In genomic region chr11:77879218-77879617, GRCh38 we compare ENCODE assay signal across 9 cellular contexts. TPM values are rescaled to one million over a fixed set of nuclear protein-coding genes. Genes with fewer than 3 reads are reported as not detected.
DNase-seq lines count a peak whose midpoint lies in the region; ATAC-seq, FAIRE-seq and TF ChIP-seq lines count a peak whose summit lies in the region.
"Had no signal": no experiment of that assay in that cellular context is flagged by ENCODE, and none has a peak within 500 bp of the region (broad histone marks: within the 10 kb centered on the region; RNA-seq: fewer than 3 reads in every experiment).

No MANE protein-coding gene starts in this region.

- CTCF ChIA-PET in IMR-90 (lab: Yijun Ruan, JAX), result no interaction called here

- H3K56ac ChIP-seq in IMR-90 (ENCODE audit: extremely low read depth, insufficient read depth, low read length) (no peak overlapping the region), mesendoderm (ENCODE audit: low read length) (no peak overlapping the region)

- H3K4me3 Mint-ChIP-seq in nephron progenitor cell, result no peak overlapping the region

- H3K36me3 Mint-ChIP-seq in nephron progenitor cell (ENCODE audit: low read depth), result peaks cover 26% of the 10 kb centered on the region

- H3K27ac ChIP-seq in IMR-90 (ENCODE audit: insufficient read depth, low read length) (no peak overlapping the region), mesendoderm (ENCODE audit: low read depth, low read length) (no peak overlapping the region)

- POLR2A ChIA-PET in IMR-90 (lab: Charles Lee; ENCODE audit: unreplicated experiment), result no interaction called here

- H3K23ac ChIP-seq in IMR-90 (ENCODE audit: low read depth, low read length) (no peak overlapping the region), mesendoderm (ENCODE audit: low read length) (no peak overlapping the region)

- peaks cover 11% of the 10 kb centered on the region for H3K4me1 ChIP-seq in IMR-90 (ENCODE audit: control insufficient read depth, insufficient read depth, low read length)
- H3K4me1 ChIP-seq in mesendoderm (ENCODE audit: control insufficient read depth, low read depth, low read length), result no peaks in the 10 kb centered on the region

- H3K9me3 Mint-ChIP-seq in nephron progenitor cell, result no peaks in the 10 kb centered on the region

- H3K27me3 Mint-ChIP-seq in nephron progenitor cell (ENCODE audit: low read depth, poor library complexity), result no peaks in the 10 kb centered on the region

- H3K79me2 ChIP-seq in mesendoderm (ENCODE audit: control insufficient read depth, insufficient read depth, low read length), result no peaks in the 10 kb centered on the region

- H3K4me2 ChIP-seq in IMR-90 (ENCODE audit: low read depth, low read length) (no peak overlapping the region), mesendoderm (ENCODE audit: low read length) (no peak overlapping the region)

- H2BK120ac ChIP-seq in IMR-90 (ENCODE audit: low read depth, low read length) (no peak overlapping the region), mesendoderm (ENCODE audit: low read depth, low read length) (no peak overlapping the region)

- no peak overlapping the region for H3K9ac ChIP-seq in IMR-90 (ENCODE audit: low read depth, low read length)
- H3K9ac ChIP-seq in mesendoderm (ENCODE audit: low read length), result no peak overlapping the region

- H3K4me1 Mint-ChIP-seq in nephron progenitor cell, result peaks cover 5% of the 10 kb centered on the region

- H2AFZ ChIP-seq in IMR-90 (replicated peaks; ENCODE audit: low read length, poor library complexity), result no peak overlapping the region

- H4K91ac ChIP-seq in IMR-90 (ENCODE audit: insufficient read depth, low read depth, low read length), result no peak overlapping the region

- no peak overlapping the region for H3K27ac Mint-ChIP-seq in nephron progenitor cell

- H3K27me3 ChIP-seq in IMR-90 (ENCODE audit: control insufficient read depth, insufficient read depth, low read length), result no peaks in the 10 kb centered on the region
- no peaks in the 10 kb centered on the region for H3K27me3 ChIP-seq in mesendoderm (ENCODE audit: insufficient read depth, low read length, poor library complexity)

- no peak overlapping the region for H3K18ac ChIP-seq in IMR-90 (ENCODE audit: low read depth, low read length)
- H3K18ac ChIP-seq in mesendoderm (ENCODE audit: low read length), result no peak overlapping the region

- TF ChIP-seq CTCF in AG09319 (IDR thresholded peaks at IDR 0.05; ENCODE audit: low read depth, low read length) (0 out of 2 replicates have a peak, but pooled peaks have one; percentile 2), IMR-90 (conservative IDR thresholded peaks at IDR 0.05; ENCODE audit: low read depth, low read length) (no peak), nephron progenitor cell (IDR thresholded peaks at IDR 0.05) (no peak)

- DNase-seq in AG09319 (ENCODE audit: extremely low read depth, low read depth) (no peak), GM19239 (ENCODE audit: insufficient read length, low spot score) (no peak), IMR-90 (peak; percentile 50), erythroblast (lab: John Stamatoyannopoulos, UW) (peak; percentile 48 to 87), activated gamma-delta T cell (lab: John Stamatoyannopoulos, UW) (no peak), nephron progenitor cell (no peak), mesendoderm (no peak)
- DNase-seq in effector CD8-positive, alpha-beta T cell (lab: John Stamatoyannopoulos, UW), result no peak
- DNase-seq: NCI-H146 had no signal

- ATAC-seq in IMR-90 (ENCODE audit: low read depth), result no peak

- H4K8ac ChIP-seq in IMR-90 (ENCODE audit: low read depth in 2 of 2, low read length in 2 of 2), result no peak overlapping the region
- no peak overlapping the region for H4K8ac ChIP-seq in mesendoderm (ENCODE audit: low read depth, low read length)

- no peak overlapping the region for H3K4ac ChIP-seq in IMR-90 (ENCODE audit: low read depth, low read length)
- H3K4ac ChIP-seq in mesendoderm (ENCODE audit: low read depth, low read length), result no peak overlapping the region

- H2BK5ac ChIP-seq in IMR-90 (ENCODE audit: low read depth, low read length, poor library complexity, severe bottlenecking) (no peak overlapping the region), mesendoderm (ENCODE audit: low read length) (no peak overlapping the region)

- no CpG with 5 or more reads among the region's 3 CpGs for WGBS in IMR-90 (ENCODE audit: extremely low coverage in 2 of 2, insufficient read length in 1 of 2), 2 experiments
- WGBS in mesendoderm (ENCODE audit: extremely low coverage, insufficient coverage, low lambda C conversion rate), result no CpG with 5 or more reads among the region's 3 CpGs

- H4K5ac ChIP-seq in IMR-90 (ENCODE audit: low read depth, low read length), result no peak overlapping the region
- H4K5ac ChIP-seq in mesendoderm (ENCODE audit: low read length), result no peak overlapping the region

- in situ Hi-C loops in IMR-90 (cut with MboI; ENCODE audit: low sequenced_read_pairs), result no loop called here

- H3K4me3 ChIP-seq in IMR-90 (ENCODE audit: insufficient read depth, low read depth, low read length), result no peak overlapping the region
- H3K4me3 ChIP-seq in mesendoderm (ENCODE audit: low read length), result no peak overlapping the region

- intact Hi-C loops in IMR-90 (cut with micrococcal nuclease), result no loop called here

- peaks cover 24% of the 10 kb centered on the region for H3K9me1 ChIP-seq in IMR-90 (ENCODE audit: insufficient read depth, low read length)

- no peak overlapping the region for H2BK20ac ChIP-seq in IMR-90 (ENCODE audit: low read depth, low read length)

- H4K20me1 ChIP-seq in IMR-90 (ENCODE audit: insufficient read depth, low read length), result peaks cover under 1% of the 10 kb centered on the region; the same call in 1 of the 2 replicates

- H2AK5ac ChIP-seq in IMR-90 (ENCODE audit: low read depth, low read length) (no peak overlapping the region), mesendoderm (ENCODE audit: low read length) (no peak overlapping the region)

- no TSS peak for BruUV-seq in IMR-90 (replicated peaks; lab: Mats Ljungman, UMichigan)

- peak; percentile 37 for FAIRE-seq in GM19239 (lab: Jason Lieb, UNC)

- H3K9me3 ChIP-seq in IMR-90 (ENCODE audit: control insufficient read depth, insufficient read depth, low read length), result no peaks in the 10 kb centered on the region

- H2BK15ac ChIP-seq in IMR-90 (ENCODE audit: low read depth, low read length) (no peak overlapping the region), mesendoderm (replicated peaks; ENCODE audit: low read depth) (no peak overlapping the region)

- no peak overlapping the region for H2AK9ac ChIP-seq in IMR-90 (replicated peaks; ENCODE audit: low read depth, low read length, poor library complexity)

- no peak overlapping the region for H3K14ac ChIP-seq in IMR-90 (replicated peaks; ENCODE audit: low read depth, low read length)

- H3K79me1 ChIP-seq in IMR-90 (ENCODE audit: low read depth in 1 of 2, low read length in 2 of 2) (peaks cover 0 to 13% of the 10 kb centered on the region in 2 experiments; a peak in 3 of 4 replicates), mesendoderm (ENCODE audit: low read length) (no peaks in the 10 kb centered on the region)

- peaks cover 24% of the 10 kb centered on the region for H3K36me3 ChIP-seq in IMR-90 (ENCODE audit: control insufficient read depth, insufficient read depth, low read length)
- H3K36me3 ChIP-seq in mesendoderm (ENCODE audit: control insufficient read depth, insufficient read depth, low read length), result peaks cover 4% of the 10 kb centered on the region

- no peak for TF ChIP-seq RAD21 in IMR-90 (IDR thresholded peaks at IDR 0.05; ENCODE audit: low read length)

- dilution Hi-C loops in IMR-90 (cut with HindIII; ENCODE audit: low sequenced_read_pairs, unreplicated experiment), result no loop called here

- TF ChIP-seq POLR2A in IMR-90 (IDR thresholded peaks at IDR 0.05; ENCODE audit: low read depth, low read length) (no peak), erythroblast (IDR thresholded peaks at IDR 0.05; ENCODE audit: low read length) (no peak)

TF ChIP-seq in IMR-90, 13 proteins besides CTCF, POLR2A, EP300 and RAD21 (continues in another document):
- TF ChIP-seq CEBPB (IDR thresholded peaks at IDR 0.05; ENCODE audit: low read depth, low read length) (no peak), SMC3 (IDR thresholded peaks at IDR 0.05; ENCODE audit: low read depth, low read length) (no peak), ELK1 (IDR thresholded peaks at IDR 0.05; ENCODE audit: borderline replicate concordance, low read depth, low read length) (no peak), NFE2L2 (IDR thresholded peaks at IDR 0.05; ENCODE audit: low read depth, low read length) (no peak), FOS (IDR thresholded peaks at IDR 0.05; ENCODE audit: low read depth, low read length) (no peak), MAZ (IDR thresholded peaks at IDR 0.05; ENCODE audit: borderline replicate concordance, low read depth, low read length) (no peak), RFX5 (IDR thresholded peaks at IDR 0.05; ENCODE audit: low read depth, low read length) (no peak), CHD1 (IDR thresholded peaks at IDR 0.05; ENCODE audit: low read depth, low read length) (no peak), RCOR1 (IDR thresholded peaks at IDR 0.05; ENCODE audit: insufficient replicate concordance, low read length) (no peak), BHLHE40 (IDR thresholded peaks at IDR 0.05; ENCODE audit: low read depth, low read length) (no peak)

RNA-seq across cellular contexts. Expression of gene AAMDC, which starts 58.3 kb away (rescaled TPM):
- total RNA-seq in IMR-90 (2012; rRNA removed), result 15.8 and 49.7 TPM in 2 replicates
- polyA plus RNA-seq in IMR-90 (2012; rRNA removed), result 47.6 and 51.2 TPM in 2 replicates
- polyA plus RNA-seq in IMR-90 (2012; cell fraction: cytosol; rRNA removed), result 20.9 and 28.0 TPM in 2 replicates
- polyA plus RNA-seq in IMR-90 (2012; cell fraction: nucleus; rRNA removed; ENCODE audit: low replicate concordance), result 3.7 and 17.0 TPM in 2 replicates
- polyA plus RNA-seq in mesendoderm (2013, experiment 1 of 2), result 23.9 TPM
- polyA plus RNA-seq in mesendoderm (2013, experiment 2 of 2), result 22.1 TPM

RNA-seq across cellular contexts. Expression of gene RSF1, which starts 58.7 kb away (rescaled TPM):
- 18.5 and 26.7 TPM in 2 replicates for total RNA-seq in IMR-90 (2012; rRNA removed)
- polyA plus RNA-seq in IMR-90 (2012; rRNA removed), result 13.9 and 19.1 TPM in 2 replicates
- 1.9 and 3.8 TPM in 2 replicates for polyA plus RNA-seq in IMR-90 (2012; cell fraction: cytosol; rRNA removed)
- polyA plus RNA-seq in IMR-90 (2012; cell fraction: nucleus; rRNA removed; ENCODE audit: low replicate concordance), result 1.3 and 13.3 TPM in 2 replicates
- 59.1 TPM for polyA plus RNA-seq in mesendoderm (2013, experiment 1 of 2)
- 59.0 TPM for polyA plus RNA-seq in mesendoderm (2013, experiment 2 of 2)

Comparison
In these comparisons a context has a peak if more than half of its experiments do, and no peak if none do; other contexts are left out.
1. DNase-seq: peak in IMR-90 (single experiment) and erythroblast (2 of 2); none in AG09319 (single experiment), GM19239 (single experiment), activated gamma-delta T cell (single experiment), nephron progenitor cell (single experiment), effector CD8-positive, alpha-beta T cell (single experiment) and mesendoderm (single experiment).